In genomic region chrX:47202316-47202715, GRCh38 we compare ENCODE assay signal across 18 cellular contexts. TPM values are rescaled to one million over a fixed set of nuclear protein-coding genes. Genes with fewer than 3 reads are reported as not detected.
A peak's percentile ranks its signal among the peaks of the same experiment; 100 is the strongest.
DNase-seq lines count a peak whose midpoint lies in the region; ATAC-seq, FAIRE-seq and TF ChIP-seq lines count a peak whose summit lies in the region.
"Had no signal": no experiment of that assay in that cellular context is flagged by ENCODE, and none has a peak within 500 bp of the region (broad histone marks: within the 10 kb centered on the region; RNA-seq: fewer than 3 reads in every experiment).

No MANE protein-coding gene starts in this region.

- H3K4me2 ChIP-seq in K562 (ENCODE audit: insufficient read depth, low read length) = no peak overlapping the region
- H3K4me2 ChIP-seq: BLaER1 had no signal

- H3K27ac Mint-ChIP-seq in activated naive CD4-positive, alpha-beta T cell treated with anti-CD3 and anti-CD28 coated beads for 36 hours = peak overlapping the region; percentile 56
- H3K27ac Mint-ChIP-seq in activated naive CD4-positive, alpha-beta T cell treated with anti-CD3 and anti-CD28 coated beads, Interleukin-2, amount 10 ng/mL, durations not matched to agents 7 days and 5 days = no peak overlapping the region
- H3K27ac Mint-ChIP-seq in stimulated activated naive B cell treated with anti-CD40 and anti-IgM and Interleukin-4, amounts not matched to agents 10 μg/mL and 1 μg/mL and 100 μg/mL, for 72 hours = peak overlapping the region; percentile 31

- FAIRE-seq in K562 (lab: Jason Lieb, UNC) = no peak
- FAIRE-seq: GM18507, HTR-8/SVneo had no signal

- TF ChIP-seq CTCF in GM13976 (IDR thresholded peaks at IDR 0.05; ENCODE audit: borderline replicate concordance, control extremely low read depth, extremely low read depth, insufficient read depth, missing control alignments) (peak; percentile 3), K562 (IDR thresholded peaks at IDR 0.05 in 2 of 3, conservative IDR thresholded peaks at IDR 0.05 in 1 of 3; ENCODE audit: insufficient read depth in 2 of 3, low read depth in 1 of 3, low read length in 3 of 3) (no peak)

- in situ Hi-C loops in GM13976 (cut with MboI; ENCODE audit: low sequenced_read_pairs, unreplicated experiment) (no loop called here), K562 (cut with MboI) (no loop called here)

- ATAC-seq in K562 = no peak
- no peak for ATAC-seq in stimulated activated naive B cell treated with anti-CD40 and anti-IgM and Interleukin-4, amounts not matched to agents 10 μg/mL and 1 μg/mL and 100 μg/mL, for 72 hours (replicated peaks)
- ATAC-seq in activated CD4-positive, CD25-positive, alpha-beta regulatory T cell treated with anti-CD3 and anti-CD28 coated beads, Interleukin-2, amount 50 U/mL, for 24 hours = no peak

- no TSS peak for BruUV-seq in K562 (replicated peaks; lab: Mats Ljungman, UMichigan)

- TF ChIP-seq POLR2A in K562 (conservative IDR thresholded peaks at IDR 0.05) = no peak

- H3K27ac ChIP-seq in K562 (ENCODE audit: extremely low read depth, low read depth, low read length) = no peak overlapping the region
- H3K27ac ChIP-seq: BLaER1 had no signal

- H3K27me3 Mint-ChIP-seq in activated naive CD4-positive, alpha-beta T cell treated with anti-CD3 and anti-CD28 coated beads for 36 hours (ENCODE audit: low read depth) = no peaks in the 10 kb centered on the region
- no peaks in the 10 kb centered on the region for H3K27me3 Mint-ChIP-seq in activated naive CD4-positive, alpha-beta T cell treated with anti-CD3 and anti-CD28 coated beads, Interleukin-2, amount 10 ng/mL, durations not matched to agents 7 days and 5 days
- H3K27me3 Mint-ChIP-seq in stimulated activated naive B cell treated with anti-CD40 and anti-IgM and Interleukin-4, amounts not matched to agents 10 μg/mL and 1 μg/mL and 100 μg/mL, for 72 hours = no peaks in the 10 kb centered on the region
- H3K27me3 Mint-ChIP-seq: CD8-positive, alpha-beta memory T cell had no signal

- H4K20me1 ChIP-seq in K562 (replicated peaks; ENCODE audit: control insufficient read depth, insufficient read depth, low read length) = peaks cover 11% of the 10 kb centered on the region

- CTCF ChIA-PET in activated naive CD4-positive, alpha-beta T cell treated with anti-CD3 and anti-CD28 coated beads for 36 hours (lab: Charles Lee) = interaction anchor here (0.6 kb wide), 1 partner anchor 355 kb away, joined by 4 read pairs; no protein-coding TSS in a partner anchor
- CTCF ChIA-PET in activated naive CD4-positive, alpha-beta T cell treated with anti-CD3 and anti-CD28 coated beads, Interleukin-2, amount 10 ng/mL, durations not matched to agents 7 days and 5 days (lab: Charles Lee) = no interaction called here
- CTCF ChIA-PET in K562 (lab: Yijun Ruan, JAX; ENCODE audit: low intra/inter-chr PET ratio) = no interaction called here

- H3K9ac ChIP-seq in K562 (ENCODE audit: insufficient read depth in 1 of 2, low read depth in 2 of 2, low read length in 2 of 2) = no peak overlapping the region
- H3K9ac ChIP-seq: BLaER1 had no signal

- TF ChIP-seq EP300 in K562 (IDR thresholded peaks at IDR 0.05; ENCODE audit: low read length) = no peak

- 99% methylated on average over 8 of the region's 11 CpGs for WGBS in K562 (ENCODE audit: insufficient coverage, low coverage, missing lambda C conversion rate)

- H3K27me3 ChIP-seq in K562 (ENCODE audit: control insufficient read depth in 2 of 2, insufficient read depth in 2 of 2, low read length in 2 of 2) = no peaks in the 10 kb centered on the region
- H3K27me3 ChIP-seq: BLaER1 had no signal

- peaks cover 27% of the 10 kb centered on the region for H3K36me3 Mint-ChIP-seq in activated naive CD4-positive, alpha-beta T cell treated with anti-CD3 and anti-CD28 coated beads for 36 hours (ENCODE audit: low read depth)
- H3K36me3 Mint-ChIP-seq in activated naive CD4-positive, alpha-beta T cell treated with anti-CD3 and anti-CD28 coated beads, Interleukin-2, amount 10 ng/mL, durations not matched to agents 7 days and 5 days = peaks cover 52% of the 10 kb centered on the region
- H3K36me3 Mint-ChIP-seq in stimulated activated naive B cell treated with anti-CD40 and anti-IgM and Interleukin-4, amounts not matched to agents 10 μg/mL and 1 μg/mL and 100 μg/mL, for 72 hours = peaks cover 27 to 89% of the 10 kb centered on the region in 2 donors

- POLR2A ChIA-PET in K562 (lab: Yijun Ruan, JAX) = interaction anchor here (0.7 to 3.0 kb wide), 3 partner anchors 10 to 1247 kb away, joined by 3 to 20 read pairs (median 3); partner anchors contain the start of gene CDK16

- DNase-seq in activated naive CD4-positive, alpha-beta T cell treated with anti-CD3 and anti-CD28 coated beads for 36 hours = no peak
- no peak for DNase-seq in activated naive CD4-positive, alpha-beta T cell treated with anti-CD3 and anti-CD28 coated beads, Interleukin-2, amount 10 ng/mL, durations not matched to agents 7 days and 5 days
- no peak for DNase-seq in GM13976 (ENCODE audit: low spot score)
- DNase-seq in K562 (ENCODE audit: extremely low read depth in 1 of 4, low spot score in 3 of 4) = no peak
- DNase-seq in stimulated activated naive B cell treated with anti-CD40 and anti-IgM and Interleukin-4, amounts not matched to agents 10 μg/mL and 1 μg/mL and 100 μg/mL, for 72 hours = no peak
- no peak for DNase-seq in NOMO-1 (lab: John Stamatoyannopoulos, UW; ENCODE audit: unreplicated experiment in 2 of 2)
- DNase-seq: 8988T; AML-193; Caco-2; CD8-positive, alpha-beta memory T cell; DND-41; GDM1; HCEC 1CT; HFFc6 had no signal

- H3K9me3 Mint-ChIP-seq in activated naive CD4-positive, alpha-beta T cell treated with anti-CD3 and anti-CD28 coated beads for 36 hours = no peaks in the 10 kb centered on the region
- H3K9me3 Mint-ChIP-seq in activated naive CD4-positive, alpha-beta T cell treated with anti-CD3 and anti-CD28 coated beads, Interleukin-2, amount 10 ng/mL, durations not matched to agents 7 days and 5 days = no peaks in the 10 kb centered on the region
- H3K9me3 Mint-ChIP-seq in stimulated activated naive B cell treated with anti-CD40 and anti-IgM and Interleukin-4, amounts not matched to agents 10 μg/mL and 1 μg/mL and 100 μg/mL, for 72 hours = no peaks in the 10 kb centered on the region
- H3K9me3 Mint-ChIP-seq: CD8-positive, alpha-beta memory T cell; HFFc6 had no signal

- H3K4me1 ChIP-seq in K562 (replicated peaks in 1 of 2; ENCODE audit: control insufficient read depth in 2 of 2, insufficient read depth in 2 of 2, low read length in 2 of 2) = no peaks in the 10 kb centered on the region
- H3K4me1 ChIP-seq: Caco-2 had no signal

- H3K4me3 Mint-ChIP-seq in activated naive CD4-positive, alpha-beta T cell treated with anti-CD3 and anti-CD28 coated beads for 36 hours = no peak overlapping the region
- H3K4me3 Mint-ChIP-seq in activated naive CD4-positive, alpha-beta T cell treated with anti-CD3 and anti-CD28 coated beads, Interleukin-2, amount 10 ng/mL, durations not matched to agents 7 days and 5 days = no peak overlapping the region
- H3K4me3 Mint-ChIP-seq in stimulated activated naive B cell treated with anti-CD40 and anti-IgM and Interleukin-4, amounts not matched to agents 10 μg/mL and 1 μg/mL and 100 μg/mL, for 72 hours = no peak overlapping the region
- H3K4me3 Mint-ChIP-seq: HFFc6 had no signal

- peaks cover 6% of the 10 kb centered on the region for H3K79me2 ChIP-seq in K562 (ENCODE audit: control insufficient read depth, insufficient read depth, low read length)

- H3K9me3 ChIP-seq in K562 (replicated peaks; ENCODE audit: control insufficient read depth, insufficient read depth, low read depth, low read length) = no peaks in the 10 kb centered on the region
- H3K9me3 ChIP-seq: BLaER1, Caco-2 had no signal

- H3K9me1 ChIP-seq in K562 (ENCODE audit: control insufficient read depth, insufficient read depth, low read length) = peaks cover 3% of the 10 kb centered on the region

- H3K4me1 Mint-ChIP-seq in activated naive CD4-positive, alpha-beta T cell treated with anti-CD3 and anti-CD28 coated beads for 36 hours (ENCODE audit: low read depth) = peaks cover 24% of the 10 kb centered on the region
- H3K4me1 Mint-ChIP-seq in activated naive CD4-positive, alpha-beta T cell treated with anti-CD3 and anti-CD28 coated beads, Interleukin-2, amount 10 ng/mL, durations not matched to agents 7 days and 5 days = peaks cover 9% of the 10 kb centered on the region
- H3K4me1 Mint-ChIP-seq in stimulated activated naive B cell treated with anti-CD40 and anti-IgM and Interleukin-4, amounts not matched to agents 10 μg/mL and 1 μg/mL and 100 μg/mL, for 72 hours = peaks cover 3 to 11% of the 10 kb centered on the region in 2 donors

- intact Hi-C loops in activated naive CD4-positive, alpha-beta T cell treated with anti-CD3 and anti-CD28 coated beads for 36 hours (cut with micrococcal nuclease) = no loop called here
- intact Hi-C loops in K562 (cut with micrococcal nuclease) = no loop called here

- H2AFZ ChIP-seq in K562 (ENCODE audit: low read depth, low read length) = no peak overlapping the region

- no peak overlapping the region for H3K4me3 ChIP-seq in K562
- H3K4me3 ChIP-seq: BLaER1 had no signal

- TF ChIP-seq RAD21 in K562 (CRISPR knock-in tag; conservative IDR thresholded peaks at IDR 0.05 in 1 of 2, IDR thresholded peaks at IDR 0.05 in 1 of 2) = no peak

- H3K36me3 ChIP-seq in K562 (ENCODE audit: control insufficient read depth, insufficient read depth, low read length) = peaks cover 95% of the 10 kb centered on the region; the same call in 2 of the 3 replicates

RNA-seq across cellular contexts. Expression of gene UBA1, which starts 8.7 kb away (rescaled TPM):
- 100 to 1,000 TPM; 246 to 251 TPM for total RNA-seq in activated naive CD4-positive, alpha-beta T cell treated with anti-CD3 and anti-CD28 coated beads for 36 hours
- total RNA-seq in K562 (2011; cell fraction: chromatin; rRNA removed; ENCODE audit: low replicate concordance) = 100 and 166 TPM in 2 replicates
- 84.0 and 85.6 TPM in 2 replicates for total RNA-seq in K562 (2011; cell fraction: nucleolus; rRNA removed)
- 103 and 130 TPM in 2 replicates for total RNA-seq in K562 (2011; cell fraction: nucleoplasm; rRNA removed)
- 96.0 and 125 TPM in 2 replicates for total RNA-seq in K562 (2014; rRNA removed)
- total RNA-seq in K562 (2014; rRNA removed; fragmentation: Illumina TruSeq; extraction: Trizol) = 28.0 and 32.5 TPM in 2 replicates
- 52.2 and 57.8 TPM in 2 replicates for total RNA-seq in K562 (2015; rRNA removed; fragmentation: Illumina TruSeq; extraction: Trizol)
- 174 TPM in 2 replicates for total RNA-seq in K562 (2021)
- 93.6 and 129 TPM in 2 replicates for polyA plus RNA-seq in K562 (2011; rRNA removed)
- polyA plus RNA-seq in K562 (2011; cell fraction: cytosol; rRNA removed) = 107 and 204 TPM in 2 replicates
- 107 and 144 TPM in 2 replicates for polyA plus RNA-seq in K562 (2011; cell fraction: nucleus; rRNA removed)
- 139 and 174 TPM in 2 replicates for polyA plus RNA-seq in K562 (2012)
- 130 and 136 TPM in 2 replicates for polyA plus RNA-seq in K562 (2014; fragmentation: Illumina TruSeq; extraction: Trizol)
- 10 to 100 TPM; 32.0 to 40.1 TPM for polyA plus RNA-seq in K562 (2014; fragmentation: Nextera tagmentation; extraction: Ambion mirVana)
- 103 and 109 TPM in 2 replicates for polyA plus RNA-seq in K562 (2014; rRNA removed)
- polyA minus RNA-seq in K562 (2011; rRNA and poly(A)+ RNA removed) = 91.5 and 109 TPM in 2 replicates
- 93.2 and 101 TPM in 2 replicates for polyA minus RNA-seq in K562 (2011; cell fraction: cytosol; rRNA and poly(A)+ RNA removed)
- polyA minus RNA-seq in K562 (2011; cell fraction: nucleus; rRNA and poly(A)+ RNA removed) = 27.5 and 38.9 TPM in 2 replicates

RNA-seq across cellular contexts. Expression of gene CDK16, which starts 16.2 kb away (rescaled TPM):
- 10 to 100 TPM; 85.3 to 88.3 TPM for total RNA-seq in activated naive CD4-positive, alpha-beta T cell treated with anti-CD3 and anti-CD28 coated beads for 36 hours
- 89.8 and 211 TPM in 2 replicates for total RNA-seq in K562 (2011; cell fraction: chromatin; rRNA removed; ENCODE audit: low replicate concordance)
- 119 and 125 TPM in 2 replicates for total RNA-seq in K562 (2011; cell fraction: nucleolus; rRNA removed)
- total RNA-seq in K562 (2011; cell fraction: nucleoplasm; rRNA removed) = 113 and 130 TPM in 2 replicates
- 50.7 and 68.5 TPM in 2 replicates for total RNA-seq in K562 (2014; rRNA removed)
- total RNA-seq in K562 (2014; rRNA removed; fragmentation: Illumina TruSeq; extraction: Trizol) = 34.9 and 45.4 TPM in 2 replicates
- total RNA-seq in K562 (2015; rRNA removed; fragmentation: Illumina TruSeq; extraction: Trizol) = 57.5 and 60.7 TPM in 2 replicates
- 89.4 and 97.2 TPM in 2 replicates for total RNA-seq in K562 (2021)
- polyA plus RNA-seq in K562 (2011; rRNA removed) = 78.1 and 104 TPM in 2 replicates
- polyA plus RNA-seq in K562 (2011; cell fraction: cytosol; rRNA removed) = 134 and 154 TPM in 2 replicates
- 448 and 526 TPM in 2 replicates for polyA plus RNA-seq in K562 (2011; cell fraction: nucleus; rRNA removed)
- polyA plus RNA-seq in K562 (2012) = 84.2 and 89.4 TPM in 2 replicates
- polyA plus RNA-seq in K562 (2014; fragmentation: Illumina TruSeq; extraction: Trizol) = 86.0 and 104 TPM in 2 replicates
- polyA plus RNA-seq in K562 (2014; fragmentation: Nextera tagmentation; extraction: Ambion mirVana) = 1 to 10 TPM; 3.9 to 5.4 TPM
- 79.7 and 90.9 TPM in 2 replicates for polyA plus RNA-seq in K562 (2014; rRNA removed)
- polyA minus RNA-seq in K562 (2011; rRNA and poly(A)+ RNA removed) = 61.2 and 77.6 TPM in 2 replicates
- 72.5 and 107 TPM in 2 replicates for polyA minus RNA-seq in K562 (2011; cell fraction: cytosol; rRNA and poly(A)+ RNA removed)
- 63.5 and 70.4 TPM in 2 replicates for polyA minus RNA-seq in K562 (2011; cell fraction: nucleus; rRNA and poly(A)+ RNA removed)

RNA-seq across cellular contexts. Expression of gene USP11, which starts 30.5 kb away (rescaled TPM):
- 10 to 100 TPM; 12.2 to 12.4 TPM for total RNA-seq in activated naive CD4-positive, alpha-beta T cell treated with anti-CD3 and anti-CD28 coated beads for 36 hours
- 40.9 and 111 TPM in 2 replicates for total RNA-seq in K562 (2011; cell fraction: chromatin; rRNA removed; ENCODE audit: low replicate concordance)
- total RNA-seq in K562 (2011; cell fraction: nucleolus; rRNA removed) = 39.0 and 45.0 TPM in 2 replicates
- 38.4 and 40.7 TPM in 2 replicates for total RNA-seq in K562 (2011; cell fraction: nucleoplasm; rRNA removed)
- total RNA-seq in K562 (2014; rRNA removed) (13.8 and 15.1 TPM in 2 replicates), K562 (2014; rRNA removed; fragmentation: Illumina TruSeq; extraction: Trizol) (8.4 and 9.0 TPM in 2 replicates), K562 (2015; rRNA removed; fragmentation: Illumina TruSeq; extraction: Trizol) (11.7 and 11.9 TPM in 2 replicates), K562 (2021) (27.4 and 29.0 TPM in 2 replicates)
- polyA plus RNA-seq in K562 (2011; rRNA removed) (9.2 and 20.7 TPM in 2 replicates), K562 (2014; fragmentation: Illumina TruSeq; extraction: Trizol) (18.4 and 21.3 TPM in 2 replicates), K562 (2014; fragmentation: Nextera tagmentation; extraction: Ambion mirVana) (1 to 10 TPM; 2.5 to 5.0 TPM), K562 (2014; rRNA removed) (10.1 and 12.1 TPM in 2 replicates)
- 7.9 and 11.2 TPM in 2 replicates for polyA plus RNA-seq in K562 (2011; cell fraction: cytosol; rRNA removed)
- polyA plus RNA-seq in K562 (2011; cell fraction: nucleus; rRNA removed) = 62.9 and 72.4 TPM in 2 replicates
- 32.1 and 37.3 TPM in 2 replicates for polyA plus RNA-seq in K562 (2012)
- polyA minus RNA-seq in K562 (2011; rRNA and poly(A)+ RNA removed) = 26.8 and 31.8 TPM in 2 replicates
- 22.3 and 32.7 TPM in 2 replicates for polyA minus RNA-seq in K562 (2011; cell fraction: cytosol; rRNA and poly(A)+ RNA removed)
- polyA minus RNA-seq in K562 (2011; cell fraction: nucleus; rRNA and poly(A)+ RNA removed) = 24.2 and 33.0 TPM in 2 replicates

RNA-seq across cellular contexts. Expression of gene RBM10, which starts 57.3 kb away (rescaled TPM):
- total RNA-seq in activated naive CD4-positive, alpha-beta T cell treated with anti-CD3 and anti-CD28 coated beads for 36 hours = 10 to 100 TPM; 65.4 to 65.5 TPM
- 19.7 and 48.8 TPM in 2 replicates for total RNA-seq in K562 (2011; cell fraction: chromatin; rRNA removed; ENCODE audit: low replicate concordance)
- total RNA-seq in K562 (2011; cell fraction: nucleolus; rRNA removed) = 34.1 and 39.4 TPM in 2 replicates
- 16.6 and 23.2 TPM in 2 replicates for total RNA-seq in K562 (2011; cell fraction: nucleoplasm; rRNA removed)
- total RNA-seq in K562 (2014; rRNA removed) (46.0 and 62.7 TPM in 2 replicates), K562 (2014; rRNA removed; fragmentation: Illumina TruSeq; extraction: Trizol) (13.1 and 16.4 TPM in 2 replicates), K562 (2015; rRNA removed; fragmentation: Illumina TruSeq; extraction: Trizol) (33.1 and 35.2 TPM in 2 replicates), K562 (2021) (58.7 and 61.7 TPM in 2 replicates)
- polyA plus RNA-seq in K562 (2011; rRNA removed) (14.8 and 21.9 TPM in 2 replicates), K562 (2014; fragmentation: Illumina TruSeq; extraction: Trizol) (31.5 and 46.3 TPM in 2 replicates), K562 (2014; fragmentation: Nextera tagmentation; extraction: Ambion mirVana) (1 to 10 TPM; 1.1 to 1.7 TPM), K562 (2014; rRNA removed) (35.6 and 37.8 TPM in 2 replicates)
- polyA plus RNA-seq in K562 (2011; cell fraction: cytosol; rRNA removed) = 22.9 and 36.9 TPM in 2 replicates
- polyA plus RNA-seq in K562 (2011; cell fraction: nucleus; rRNA removed) = 52.5 and 71.2 TPM in 2 replicates
- 40.7 and 44.4 TPM in 2 replicates for polyA plus RNA-seq in K562 (2012)
- 12.3 and 14.7 TPM in 2 replicates for polyA minus RNA-seq in K562 (2011; rRNA and poly(A)+ RNA removed)
- 27.4 and 41.7 TPM in 2 replicates for polyA minus RNA-seq in K562 (2011; cell fraction: cytosol; rRNA and poly(A)+ RNA removed)
- 14.8 and 16.9 TPM in 2 replicates for polyA minus RNA-seq in K562 (2011; cell fraction: nucleus; rRNA and poly(A)+ RNA removed)

RNA-seq across cellular contexts. Expression of gene NDUFB11, which starts 57.8 kb away (rescaled TPM):
- 10 to 100 TPM; 85.8 to 87.2 TPM for total RNA-seq in activated naive CD4-positive, alpha-beta T cell treated with anti-CD3 and anti-CD28 coated beads for 36 hours
- 11.5 and 28.0 TPM in 2 replicates for total RNA-seq in K562 (2011; cell fraction: chromatin; rRNA removed; ENCODE audit: low replicate concordance)
- 97.4 and 105 TPM in 2 replicates for total RNA-seq in K562 (2011; cell fraction: nucleolus; rRNA removed)
- total RNA-seq in K562 (2011; cell fraction: nucleoplasm; rRNA removed) = 50.7 and 57.9 TPM in 2 replicates
- total RNA-seq in K562 (2014; rRNA removed) = 269 and 323 TPM in 2 replicates
- 66.0 and 86.8 TPM in 2 replicates for total RNA-seq in K562 (2014; rRNA removed; fragmentation: Illumina TruSeq; extraction: Trizol)
- 114 and 138 TPM in 2 replicates for total RNA-seq in K562 (2015; rRNA removed; fragmentation: Illumina TruSeq; extraction: Trizol)
- total RNA-seq in K562 (2021) = 155 and 165 TPM in 2 replicates
- 67.4 and 95.1 TPM in 2 replicates for polyA plus RNA-seq in K562 (2011; rRNA removed)
- polyA plus RNA-seq in K562 (2011; cell fraction: cytosol; rRNA removed) = 123 and 167 TPM in 2 replicates
- polyA plus RNA-seq in K562 (2011; cell fraction: nucleus; rRNA removed) = 43.4 and 47.8 TPM in 2 replicates
- 134 and 148 TPM in 2 replicates for polyA plus RNA-seq in K562 (2012)
- polyA plus RNA-seq in K562 (2014; fragmentation: Illumina TruSeq; extraction: Trizol) = 71.5 and 114 TPM in 2 replicates
- polyA plus RNA-seq in K562 (2014; fragmentation: Nextera tagmentation; extraction: Ambion mirVana) = 10 to 100 TPM; 20.9 to 48.3 TPM
- polyA plus RNA-seq in K562 (2014; rRNA removed) = 176 and 220 TPM in 2 replicates
- polyA minus RNA-seq in K562 (2011; rRNA and poly(A)+ RNA removed) = 57.2 and 61.3 TPM in 2 replicates
- 44.3 and 47.8 TPM in 2 replicates for polyA minus RNA-seq in K562 (2011; cell fraction: cytosol; rRNA and poly(A)+ RNA removed)
- 10.2 and 18.4 TPM in 2 replicates for polyA minus RNA-seq in K562 (2011; cell fraction: nucleus; rRNA and poly(A)+ RNA removed)
